8 cellular contexts compared by ENCODE assay signal in the genomic region with DNA sequence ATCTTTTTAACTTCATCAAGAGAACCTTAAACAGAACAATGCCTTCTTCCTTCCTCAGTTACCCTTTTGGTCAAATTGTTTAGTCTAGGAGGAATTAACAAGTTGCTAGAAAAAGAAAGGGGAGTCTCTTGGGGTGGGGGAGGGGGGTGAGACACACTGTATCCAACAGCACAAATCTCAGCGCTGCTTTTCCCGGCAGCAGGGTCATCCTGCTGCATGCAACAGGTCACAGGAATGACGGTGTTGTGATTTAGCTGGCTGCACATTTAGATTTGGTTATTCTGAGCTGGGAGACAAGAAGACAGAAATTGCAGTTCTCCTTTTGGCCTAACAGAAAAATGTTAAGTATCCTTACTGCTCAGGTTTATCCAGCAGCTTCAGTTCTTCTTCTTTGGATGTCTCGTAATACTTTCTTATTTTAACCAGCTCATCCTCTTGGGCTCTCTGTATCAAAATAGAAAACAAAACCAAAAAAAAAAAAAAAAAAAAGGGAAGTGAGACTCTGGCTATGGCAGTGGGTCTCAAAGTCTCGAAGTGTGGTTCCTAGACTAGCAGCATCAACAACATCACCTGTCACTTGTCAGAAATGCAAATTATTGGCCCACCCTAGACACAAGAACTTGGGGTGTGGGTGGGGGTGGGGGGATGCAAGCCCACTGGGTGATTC.
DNase-seq lines count a peak whose midpoint lies in the region; ATAC-seq, FAIRE-seq and TF ChIP-seq lines count a peak whose summit lies in the region.

No MANE protein-coding gene starts in this region.

- H3K4me3 ChIP-seq in MM.1S (ENCODE audit: low read length) (peak overlapping the region; percentile 8; the same call in 1 of the 2 replicates), A673 (ENCODE audit: low read depth, low read length, poor library complexity, severe bottlenecking) (no peak overlapping the region)

- BruUV-seq in A673 (replicated peaks; lab: Mats Ljungman, UMichigan), result no TSS peak

- peak; percentile 91 for FAIRE-seq in GM12892 (lab: Jason Lieb, UNC)

- CTCF ChIA-PET in activated CD4-positive, alpha-beta T cell treated with anti-CD3 and anti-CD28 coated beads, Interleukin-2, amount 10 ng/mL, durations not matched to agents 7 days and 5 days (lab: Charles Lee), result no interaction called here
- CTCF ChIA-PET in A673 (lab: Charles Lee), result interaction anchor here (0.6 kb wide), 1 partner anchor 308 kb away, joined by 4 read pairs; no protein-coding TSS in a partner anchor

- H3K9ac ChIP-seq in MM.1S (ENCODE audit: low read length), result peak overlapping the region; percentile 10; the same call in 1 of the 2 replicates

- H3K79me2 ChIP-seq in MM.1S (ENCODE audit: low read length), result 0 out of 2 replicates have a peak, but pooled peaks cover 5% of the 10 kb centered on the region

- no peak overlapping the region for H3K4me3 Mint-ChIP-seq in activated CD4-positive, alpha-beta T cell treated with anti-CD3 and anti-CD28 coated beads, Interleukin-2, amount 10 ng/mL, durations not matched to agents 7 days and 5 days

- POLR2A ChIA-PET in activated CD4-positive, alpha-beta T cell treated with anti-CD3 and anti-CD28 coated beads, Interleukin-2, amount 10 ng/mL, durations not matched to agents 7 days and 5 days (lab: Charles Lee), result no interaction called here
- POLR2A ChIA-PET in A673 (lab: Charles Lee; ENCODE audit: low non-redundant PET), result interaction anchor here (0.6 to 0.7 kb wide), 2 partner anchors 118 to 231 kb away, joined by 6 to 9 read pairs; no protein-coding TSS in a partner anchor

- H3K36me3 ChIP-seq in MM.1S (replicated peaks; ENCODE audit: insufficient read depth, low read length) (no peaks in the 10 kb centered on the region), A673 (ENCODE audit: insufficient read depth, low read length, poor library complexity, severe bottlenecking) (no peaks in the 10 kb centered on the region)

- peak; percentile 87 for ATAC-seq in GM21786 (IDR thresholded peaks at IDR 0.05; ENCODE audit: unreplicated experiment)

- TF ChIP-seq CTCF in MM.1S (IDR thresholded peaks at IDR 0.05; ENCODE audit: low read length) (no peak), A673 (conservative IDR thresholded peaks at IDR 0.05; ENCODE audit: low read depth, low read length) (no peak)

- peak; percentile 15 for DNase-seq in GM12892 (ENCODE audit: insufficient read length)
- peak; percentile 63 for DNase-seq in MM.1S
- DNase-seq in kidney tubule cell (ENCODE audit: low spot score), result peak; percentile 9
- no peak for DNase-seq in activated CD4-positive, alpha-beta T cell treated with anti-CD3 and anti-CD28 coated beads, Interleukin-2, amount 10 ng/mL, durations not matched to agents 7 days and 5 days
- DNase-seq in DMS114 treated with DMSO at 0.1 percent for 48 hours (lab: John Stamatoyannopoulos, UW; ENCODE audit: unreplicated experiment), result no peak
- no peak for DNase-seq in A673 (ENCODE audit: low spot score)
- no peak for DNase-seq in iPS-NIHi7 (ENCODE audit: extremely low spot score)

- peaks cover 8% of the 10 kb centered on the region for H3K27me3 Mint-ChIP-seq in activated CD4-positive, alpha-beta T cell treated with anti-CD3 and anti-CD28 coated beads, Interleukin-2, amount 10 ng/mL, durations not matched to agents 7 days and 5 days

- peaks cover 30% of the 10 kb centered on the region for H3K4me1 ChIP-seq in MM.1S (ENCODE audit: low read length)
- no peaks in the 10 kb centered on the region for H3K4me1 ChIP-seq in A673 (ENCODE audit: insufficient read depth, low read length, poor library complexity, severe bottlenecking)

- peak overlapping the region; percentile 59; the same call in 1 of the 2 replicates for H3K27ac ChIP-seq in MM.1S (ENCODE audit: low read length)
- no peak overlapping the region for H3K27ac ChIP-seq in A673 (ENCODE audit: low read depth, low read length, poor library complexity, severe bottlenecking)

- TF ChIP-seq POLR2A in GM12892 (IDR thresholded peaks at IDR 0.05; ENCODE audit: low read depth, low read length), result no peak

- H2AFZ ChIP-seq in MM.1S (ENCODE audit: low read length), result no peak overlapping the region

- H3K4me1 Mint-ChIP-seq in activated CD4-positive, alpha-beta T cell treated with anti-CD3 and anti-CD28 coated beads, Interleukin-2, amount 10 ng/mL, durations not matched to agents 7 days and 5 days, result no peaks in the 10 kb centered on the region

- H3K9me3 Mint-ChIP-seq in activated CD4-positive, alpha-beta T cell treated with anti-CD3 and anti-CD28 coated beads, Interleukin-2, amount 10 ng/mL, durations not matched to agents 7 days and 5 days, result no peaks in the 10 kb centered on the region

- H3K9me3 ChIP-seq in MM.1S (replicated peaks; ENCODE audit: insufficient read depth, low read length) (no peaks in the 10 kb centered on the region), A673 (ENCODE audit: low read depth, low read length, poor library complexity, severe bottlenecking) (no peaks in the 10 kb centered on the region)

- H3K27me3 ChIP-seq in MM.1S (replicated peaks; ENCODE audit: insufficient read depth, low read length), result no peaks in the 10 kb centered on the region
- no peaks in the 10 kb centered on the region for H3K27me3 ChIP-seq in A673 (replicated peaks; ENCODE audit: insufficient read depth, low read depth, low read length, poor library complexity)

- peak overlapping the region; percentile 50; the same call in 1 of the 2 replicates for H3K4me2 ChIP-seq in MM.1S (ENCODE audit: low read depth, low read length)

- intact Hi-C loops in A673 (cut with micrococcal nuclease; ENCODE audit: unreplicated experiment), result no loop called here

- H3K27ac Mint-ChIP-seq in activated CD4-positive, alpha-beta T cell treated with anti-CD3 and anti-CD28 coated beads, Interleukin-2, amount 10 ng/mL, durations not matched to agents 7 days and 5 days, result no peak overlapping the region

- no peaks in the 10 kb centered on the region for H4K20me1 ChIP-seq in MM.1S (ENCODE audit: insufficient read depth, low read length)

- no peaks in the 10 kb centered on the region for H3K36me3 Mint-ChIP-seq in activated CD4-positive, alpha-beta T cell treated with anti-CD3 and anti-CD28 coated beads, Interleukin-2, amount 10 ng/mL, durations not matched to agents 7 days and 5 days (ENCODE audit: low read depth)

- H3K9me2 ChIP-seq in MM.1S (replicated peaks; ENCODE audit: insufficient read depth, low read length), result no peaks in the 10 kb centered on the region

- peaks cover 11% of the 10 kb centered on the region; the same call in 1 of the 2 replicates for H3F3A ChIP-seq in MM.1S (ENCODE audit: insufficient read depth, low read length)

Comparison
In these comparisons a context has a peak if more than half of its experiments do, and no peak if none do; other contexts are left out.
1. DNase-seq: peak in GM12892 (single experiment), MM.1S (single experiment) and kidney tubule cell (single experiment); none in activated CD4-positive, alpha-beta T cell treated with anti-CD3 and anti-CD28 coated beads, Interleukin-2, amount 10 ng/mL, durations not matched to agents 7 days and 5 days (single experiment), DMS114 treated with DMSO at 0.1 percent for 48 hours (single experiment), A673 (single experiment) and iPS-NIHi7 (single experiment).